In the genomic region with DNA sequence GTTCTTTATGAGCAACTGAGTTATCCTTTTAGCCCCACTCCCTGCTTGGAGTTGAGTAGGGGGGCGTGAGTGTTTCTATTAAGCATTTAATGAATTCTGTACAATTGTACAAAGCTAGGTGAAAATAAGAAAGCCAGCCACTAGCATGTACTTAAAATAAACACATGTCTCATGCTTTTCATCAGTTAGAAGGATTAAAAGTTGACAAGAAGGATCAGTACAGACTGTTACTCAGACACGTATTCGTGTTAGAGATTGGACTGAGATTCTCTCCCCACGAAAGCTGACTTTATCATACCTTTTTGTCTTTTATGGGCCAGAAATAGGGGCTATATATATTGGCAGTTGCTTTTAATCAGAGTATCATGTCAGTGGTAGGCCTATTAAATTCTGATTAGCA, we compare ENCODE assay signal across 9 cellular contexts. TPM values are rescaled to one million over a fixed set of nuclear protein-coding genes. Genes with fewer than 3 reads are reported as not detected.
A peak's percentile ranks its signal among the peaks of the same experiment; 100 is the strongest.
DNase-seq lines count a peak whose midpoint lies in the region; ATAC-seq and TF ChIP-seq lines count a peak whose summit lies in the region.
"Had no signal": no experiment of that assay in that cellular context is flagged by ENCODE, and none has a peak within 500 bp of the region (broad histone marks: within the 10 kb centered on the region; RNA-seq: fewer than 3 reads in every experiment).

No MANE protein-coding gene starts in this region.

- H3K27ac Mint-ChIP-seq in activated naive CD4-positive, alpha-beta T cell treated with anti-CD3 and anti-CD28 coated beads, Interleukin-2, amount 10 ng/mL, durations not matched to agents 7 days and 5 days, result no peak overlapping the region
- no peak overlapping the region for H3K27ac Mint-ChIP-seq in stimulated activated naive B cell treated with anti-CD40 and anti-IgM and Interleukin-4, amounts not matched to agents 10 μg/mL and 1 μg/mL and 100 μg/mL, for 72 hours

- H3K36me3 Mint-ChIP-seq in activated naive CD4-positive, alpha-beta T cell treated with anti-CD3 and anti-CD28 coated beads, Interleukin-2, amount 10 ng/mL, durations not matched to agents 7 days and 5 days, result peaks cover 15% of the 10 kb centered on the region
- peaks cover 0 to 6% of the 10 kb centered on the region in 2 donors for H3K36me3 Mint-ChIP-seq in stimulated activated naive B cell treated with anti-CD40 and anti-IgM and Interleukin-4, amounts not matched to agents 10 μg/mL and 1 μg/mL and 100 μg/mL, for 72 hours

- H3K4me3 Mint-ChIP-seq in activated naive CD4-positive, alpha-beta T cell treated with anti-CD3 and anti-CD28 coated beads, Interleukin-2, amount 10 ng/mL, durations not matched to agents 7 days and 5 days, result peak overlapping the region; percentile 98
- peak overlapping the region; percentile 44 to 45 for H3K4me3 Mint-ChIP-seq in stimulated activated naive B cell treated with anti-CD40 and anti-IgM and Interleukin-4, amounts not matched to agents 10 μg/mL and 1 μg/mL and 100 μg/mL, for 72 hours

- TF ChIP-seq CTCF in WI38 (IDR thresholded peaks at IDR 0.05; ENCODE audit: low read depth, low read length), result no peak
- TF ChIP-seq CTCF in fibroblast of villous mesenchyme (IDR thresholded peaks at IDR 0.05; ENCODE audit: insufficient read depth, low read depth, low read length), result no peak

- H3K9me3 Mint-ChIP-seq in activated naive CD4-positive, alpha-beta T cell treated with anti-CD3 and anti-CD28 coated beads, Interleukin-2, amount 10 ng/mL, durations not matched to agents 7 days and 5 days, result no peaks in the 10 kb centered on the region
- H3K9me3 Mint-ChIP-seq in stimulated activated naive B cell treated with anti-CD40 and anti-IgM and Interleukin-4, amounts not matched to agents 10 μg/mL and 1 μg/mL and 100 μg/mL, for 72 hours, result no peaks in the 10 kb centered on the region

- no peak for DNase-seq in activated naive CD4-positive, alpha-beta T cell treated with anti-CD3 and anti-CD28 coated beads, Interleukin-2, amount 10 ng/mL, durations not matched to agents 7 days and 5 days
- no peak for DNase-seq in activated naive CD4-positive, alpha-beta T cell treated with Interleukin-2 at 50 U/mL for 16 hours
- DNase-seq in fibroblast of villous mesenchyme (ENCODE audit: low read depth) (no peak), LoVo (ENCODE audit: low spot score) (no peak), DMS79 (lab: John Stamatoyannopoulos, UW) (no peak)
- no peak for DNase-seq in stimulated activated naive B cell treated with anti-CD40 and anti-IgM and Interleukin-4, amounts not matched to agents 10 μg/mL and 1 μg/mL and 100 μg/mL, for 72 hours
- DNase-seq: spleen had no signal

- no peaks in the 10 kb centered on the region for H3K27me3 Mint-ChIP-seq in activated naive CD4-positive, alpha-beta T cell treated with anti-CD3 and anti-CD28 coated beads, Interleukin-2, amount 10 ng/mL, durations not matched to agents 7 days and 5 days
- no peaks in the 10 kb centered on the region for H3K27me3 Mint-ChIP-seq in stimulated activated naive B cell treated with anti-CD40 and anti-IgM and Interleukin-4, amounts not matched to agents 10 μg/mL and 1 μg/mL and 100 μg/mL, for 72 hours

- peaks cover 36% of the 10 kb centered on the region for H3K4me1 Mint-ChIP-seq in activated naive CD4-positive, alpha-beta T cell treated with anti-CD3 and anti-CD28 coated beads, Interleukin-2, amount 10 ng/mL, durations not matched to agents 7 days and 5 days
- H3K4me1 Mint-ChIP-seq in stimulated activated naive B cell treated with anti-CD40 and anti-IgM and Interleukin-4, amounts not matched to agents 10 μg/mL and 1 μg/mL and 100 μg/mL, for 72 hours, result peaks cover 10 to 14% of the 10 kb centered on the region in 2 donors

- H3K4me3 ChIP-seq in WI38 (ENCODE audit: low read depth, low read length) (peak overlapping the region; percentile 95), fibroblast of villous mesenchyme (ENCODE audit: low read depth, low read length) (peak overlapping the region; percentile 94)

- ATAC-seq in stimulated activated naive B cell treated with anti-CD40 and anti-IgM and Interleukin-4, amounts not matched to agents 10 μg/mL and 1 μg/mL and 100 μg/mL, for 72 hours (replicated peaks), result no peak
- ATAC-seq in HG02610 (IDR thresholded peaks at IDR 0.05; ENCODE audit: unreplicated experiment), result no peak

- CTCF ChIA-PET in activated naive CD4-positive, alpha-beta T cell treated with anti-CD3 and anti-CD28 coated beads, Interleukin-2, amount 10 ng/mL, durations not matched to agents 7 days and 5 days (lab: Charles Lee), result interaction anchor here (1.1 kb wide), 1 partner anchor 73 kb away, joined by 5 read pairs; no protein-coding TSS in a partner anchor

RNA-seq across cellular contexts. Expression of a gene that starts 1.7 kb away (rescaled TPM):
- total RNA-seq in fibroblast of villous mesenchyme, result 21.3 and 36.7 TPM in 2 replicates
